In the genomic region with DNA sequence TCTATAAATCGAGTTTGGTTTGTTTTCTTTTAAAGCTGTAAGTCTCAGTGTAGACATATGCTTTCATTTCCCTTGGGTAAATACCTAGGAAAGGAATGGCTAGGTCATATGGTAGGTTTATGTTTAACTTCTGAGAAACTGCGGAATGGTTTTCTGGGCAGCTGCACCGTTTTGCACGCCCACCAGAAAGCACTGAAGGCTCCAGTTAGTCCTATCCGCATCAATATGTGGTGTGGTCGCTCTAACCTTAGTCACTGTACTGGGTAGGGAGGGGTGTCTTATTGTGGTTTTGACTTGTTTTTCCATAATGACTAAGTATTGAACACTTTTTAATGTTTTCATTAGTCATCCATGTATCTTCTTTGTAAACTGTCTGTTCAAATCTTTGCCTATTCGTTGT, we compare ENCODE assay signal across 11 cellular contexts.
A peak's percentile ranks its signal among the peaks of the same experiment; 100 is the strongest.
DNase-seq lines count a peak whose midpoint lies in the region; ATAC-seq and TF ChIP-seq lines count a peak whose summit lies in the region.
"Had no signal": no experiment of that assay in that cellular context is flagged by ENCODE, and none has a peak within 500 bp of the region (broad histone marks: within the 10 kb centered on the region; RNA-seq: fewer than 3 reads in every experiment).

No MANE protein-coding gene starts in this region.

- H3K4me3 ChIP-seq in AG04450 (ENCODE audit: low read depth, low read length) (no peak overlapping the region), adipocyte (ENCODE audit: low read length) (no peak overlapping the region)
- H3K4me3 ChIP-seq: ascending aorta, upper lobe of right lung had no signal

- H3K36me3 Mint-ChIP-seq in osteocyte (ENCODE audit: unreplicated experiment), result no peaks in the 10 kb centered on the region

- H3K9me3 ChIP-seq in AG04450 (ENCODE audit: control insufficient read depth, insufficient read depth, low read length) (no peaks in the 10 kb centered on the region), adipocyte (ENCODE audit: control insufficient read depth, low read length) (no peaks in the 10 kb centered on the region)
- H3K9me3 ChIP-seq: ascending aorta, upper lobe of right lung had no signal

- H3K9me3 Mint-ChIP-seq in osteocyte (ENCODE audit: unreplicated experiment), result peaks cover 6% of the 10 kb centered on the region

- H3K36me3 ChIP-seq in adipocyte (ENCODE audit: control insufficient read depth, insufficient read depth, low read length, severe bottlenecking), result no peaks in the 10 kb centered on the region
- H3K36me3 ChIP-seq: ascending aorta, upper lobe of right lung had no signal

- DNase-seq in AG04450 (ENCODE audit: low read depth, low spot score) (peak; percentile 33), HK-2 (ENCODE audit: unreplicated experiment) (peak; percentile 61), adipocyte (ENCODE audit: low read depth) (peak; percentile 25), osteocyte (ENCODE audit: extremely low spot score, unreplicated experiment) (no peak), dedifferentiated amniotic fluid mesenchymal stem cell (ENCODE audit: extremely low spot score) (no peak), NCI-H1417 treated with DMSO at 0.1 percent for 48 hours (lab: John Stamatoyannopoulos, UW) (no peak), hippocampal formation (lab: John Stamatoyannopoulos, UW) (no peak)
- DNase-seq: NK-92 treated with Interleukin-12 subunit alpha and Interleukin-12 subunit beta, amount 100 ng/mL, for 24 hours; upper lobe of right lung had no signal

- H3K4me1 ChIP-seq in adipocyte (ENCODE audit: control insufficient read depth, insufficient read depth, low read length), result peaks cover 23% of the 10 kb centered on the region
- H3K4me1 ChIP-seq: upper lobe of right lung had no signal

- peak overlapping the region; percentile 73 for H3K27ac Mint-ChIP-seq in osteocyte (ENCODE audit: unreplicated experiment)

- H3K27me3 ChIP-seq in AG04450 (ENCODE audit: control insufficient read depth, insufficient read depth, low read length) (no peaks in the 10 kb centered on the region), adipocyte (replicated peaks; ENCODE audit: control insufficient read depth, insufficient read depth, low read length) (no peaks in the 10 kb centered on the region)
- H3K27me3 ChIP-seq: ascending aorta, upper lobe of right lung had no signal

- no peak overlapping the region for H3K9ac ChIP-seq in adipocyte (ENCODE audit: low read length)

- H3K4me3 Mint-ChIP-seq in osteocyte (ENCODE audit: unreplicated experiment), result no peak overlapping the region

- TF ChIP-seq CTCF in AG04450 (IDR thresholded peaks at IDR 0.05; ENCODE audit: low read depth, low read length) (no peak), osteocyte (IDR thresholded peaks at IDR 0.05) (no peak)

- CTCF ChIA-PET in AG04450 (lab: Charles Lee), result interaction anchor here (0.6 kb wide), 1 partner anchor 947 kb away, joined by 4 read pairs; no protein-coding TSS in a partner anchor

- no peaks in the 10 kb centered on the region for H3K27me3 Mint-ChIP-seq in osteocyte (ENCODE audit: unreplicated experiment)

- POLR2A ChIA-PET in AG04450 (lab: Yijun Ruan, JAX), result no interaction called here

- peaks cover 10% of the 10 kb centered on the region for H3K4me1 Mint-ChIP-seq in osteocyte (ENCODE audit: unreplicated experiment)

- ATAC-seq in SK-N-SH treated with all-trans-retinoic acid at 6 μM for 48 hours, result no peak
- ATAC-seq: upper lobe of right lung had no signal

- H3K27ac ChIP-seq in AG04450 (ENCODE audit: low read depth, low read length), result no peak overlapping the region
- H3K27ac ChIP-seq: ascending aorta, upper lobe of right lung had no signal

TF ChIP-seq in SK-N-SH treated with all-trans-retinoic acid at 6 μM for 48 hours, 23 proteins besides CTCF, POLR2A, EP300 and RAD21:
- no peak for TF ChIP-seq OSR1 (CRISPR knock-in tag; IDR thresholded peaks at IDR 0.05)
- TF ChIP-seq, protein P1, sequence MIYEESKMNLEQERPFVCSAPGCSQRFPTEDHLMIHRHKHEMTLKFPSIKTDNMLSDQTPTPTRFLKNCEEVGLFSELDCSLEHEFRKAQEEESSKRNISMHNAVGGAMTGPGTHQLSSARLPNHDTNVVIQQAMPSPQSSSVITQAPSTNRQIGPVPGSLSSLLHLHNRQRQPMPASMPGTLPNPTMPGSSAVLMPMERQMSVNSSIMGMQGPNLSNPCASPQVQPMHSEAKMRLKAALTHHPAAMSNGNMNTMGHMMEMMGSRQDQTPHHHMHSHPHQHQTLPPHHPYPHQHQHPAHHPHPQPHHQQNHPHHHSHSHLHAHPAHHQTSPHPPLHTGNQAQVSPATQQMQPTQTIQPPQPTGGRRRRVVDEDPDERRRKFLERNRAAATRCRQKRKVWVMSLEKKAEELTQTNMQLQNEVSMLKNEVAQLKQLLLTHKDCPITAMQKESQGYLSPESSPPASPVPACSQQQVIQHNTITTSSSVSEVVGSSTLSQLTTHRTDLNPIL (CRISPR knock-in tag; IDR thresholded peaks at IDR 0.05; ENCODE audit: low read depth), result no peak
- TF ChIP-seq BACH2 (CRISPR knock-in tag; IDR thresholded peaks at IDR 0.05; ENCODE audit: borderline replicate concordance), result no peak
- TF ChIP-seq PPARA (CRISPR knock-in tag; IDR thresholded peaks at IDR 0.05; ENCODE audit: borderline replicate concordance), result no peak
- TF ChIP-seq, protein P2, sequence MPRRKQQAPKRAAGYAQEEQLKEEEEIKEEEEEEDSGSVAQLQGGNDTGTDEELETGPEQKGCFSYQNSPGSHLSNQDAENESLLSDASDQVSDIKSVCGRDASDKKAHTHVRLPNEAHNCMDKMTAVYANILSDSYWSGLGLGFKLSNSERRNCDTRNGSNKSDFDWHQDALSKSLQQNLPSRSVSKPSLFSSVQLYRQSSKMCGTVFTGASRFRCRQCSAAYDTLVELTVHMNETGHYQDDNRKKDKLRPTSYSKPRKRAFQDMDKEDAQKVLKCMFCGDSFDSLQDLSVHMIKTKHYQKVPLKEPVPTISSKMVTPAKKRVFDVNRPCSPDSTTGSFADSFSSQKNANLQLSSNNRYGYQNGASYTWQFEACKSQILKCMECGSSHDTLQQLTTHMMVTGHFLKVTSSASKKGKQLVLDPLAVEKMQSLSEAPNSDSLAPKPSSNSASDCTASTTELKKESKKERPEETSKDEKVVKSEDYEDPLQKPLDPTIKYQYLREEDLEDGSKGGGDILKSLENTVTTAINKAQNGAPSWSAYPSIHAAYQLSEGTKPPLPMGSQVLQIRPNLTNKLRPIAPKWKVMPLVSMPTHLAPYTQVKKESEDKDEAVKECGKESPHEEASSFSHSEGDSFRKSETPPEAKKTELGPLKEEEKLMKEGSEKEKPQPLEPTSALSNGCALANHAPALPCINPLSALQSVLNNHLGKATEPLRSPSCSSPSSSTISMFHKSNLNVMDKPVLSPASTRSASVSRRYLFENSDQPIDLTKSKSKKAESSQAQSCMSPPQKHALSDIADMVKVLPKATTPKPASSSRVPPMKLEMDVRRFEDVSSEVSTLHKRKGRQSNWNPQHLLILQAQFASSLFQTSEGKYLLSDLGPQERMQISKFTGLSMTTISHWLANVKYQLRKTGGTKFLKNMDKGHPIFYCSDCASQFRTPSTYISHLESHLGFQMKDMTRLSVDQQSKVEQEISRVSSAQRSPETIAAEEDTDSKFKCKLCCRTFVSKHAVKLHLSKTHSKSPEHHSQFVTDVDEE (CRISPR knock-in tag; IDR thresholded peaks at IDR 0.05), result no peak
- no peak for TF ChIP-seq ZNF8 (CRISPR knock-in tag; IDR thresholded peaks at IDR 0.05)
- TF ChIP-seq TCF4 (CRISPR knock-in tag; IDR thresholded peaks at IDR 0.05; ENCODE audit: borderline replicate concordance), result no peak
- TF ChIP-seq RARB (CRISPR knock-in tag; IDR thresholded peaks at IDR 0.05), result no peak
- no peak for TF ChIP-seq SNAI2 (CRISPR knock-in tag; IDR thresholded peaks at IDR 0.05)
- no peak for TF ChIP-seq ZFP30 (CRISPR knock-in tag; IDR thresholded peaks at IDR 0.05)
- no peak for TF ChIP-seq ZNF70 (CRISPR knock-in tag; IDR thresholded peaks at IDR 0.05)
- TF ChIP-seq, protein P3, sequence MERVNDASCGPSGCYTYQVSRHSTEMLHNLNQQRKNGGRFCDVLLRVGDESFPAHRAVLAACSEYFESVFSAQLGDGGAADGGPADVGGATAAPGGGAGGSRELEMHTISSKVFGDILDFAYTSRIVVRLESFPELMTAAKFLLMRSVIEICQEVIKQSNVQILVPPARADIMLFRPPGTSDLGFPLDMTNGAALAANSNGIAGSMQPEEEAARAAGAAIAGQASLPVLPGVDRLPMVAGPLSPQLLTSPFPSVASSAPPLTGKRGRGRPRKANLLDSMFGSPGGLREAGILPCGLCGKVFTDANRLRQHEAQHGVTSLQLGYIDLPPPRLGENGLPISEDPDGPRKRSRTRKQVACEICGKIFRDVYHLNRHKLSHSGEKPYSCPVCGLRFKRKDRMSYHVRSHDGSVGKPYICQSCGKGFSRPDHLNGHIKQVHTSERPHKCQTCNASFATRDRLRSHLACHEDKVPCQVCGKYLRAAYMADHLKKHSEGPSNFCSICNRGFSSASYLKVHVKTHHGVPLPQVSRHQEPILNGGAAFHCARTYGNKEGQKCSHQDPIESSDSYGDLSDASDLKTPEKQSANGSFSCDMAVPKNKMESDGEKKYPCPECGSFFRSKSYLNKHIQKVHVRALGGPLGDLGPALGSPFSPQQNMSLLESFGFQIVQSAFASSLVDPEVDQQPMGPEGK (CRISPR knock-in tag; IDR thresholded peaks at IDR 0.05; ENCODE audit: borderline replicate concordance), result no peak
- no peak for TF ChIP-seq ESRRG (CRISPR knock-in tag; IDR thresholded peaks at IDR 0.05)
- TF ChIP-seq, protein P4, sequence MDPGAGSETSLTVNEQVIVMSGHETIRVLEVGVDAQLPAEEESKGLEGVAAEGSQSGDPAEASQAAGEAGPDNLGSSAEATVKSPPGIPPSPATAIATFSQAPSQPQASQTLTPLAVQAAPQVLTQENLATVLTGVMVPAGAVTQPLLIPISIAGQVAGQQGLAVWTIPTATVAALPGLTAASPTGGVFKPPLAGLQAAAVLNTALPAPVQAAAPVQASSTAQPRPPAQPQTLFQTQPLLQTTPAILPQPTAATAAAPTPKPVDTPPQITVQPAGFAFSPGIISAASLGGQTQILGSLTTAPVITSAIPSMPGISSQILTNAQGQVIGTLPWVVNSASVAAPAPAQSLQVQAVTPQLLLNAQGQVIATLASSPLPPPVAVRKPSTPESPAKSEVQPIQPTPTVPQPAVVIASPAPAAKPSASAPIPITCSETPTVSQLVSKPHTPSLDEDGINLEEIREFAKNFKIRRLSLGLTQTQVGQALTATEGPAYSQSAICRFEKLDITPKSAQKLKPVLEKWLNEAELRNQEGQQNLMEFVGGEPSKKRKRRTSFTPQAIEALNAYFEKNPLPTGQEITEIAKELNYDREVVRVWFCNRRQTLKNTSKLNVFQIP (CRISPR knock-in tag; IDR thresholded peaks at IDR 0.05; ENCODE audit: borderline replicate concordance, low read depth), result no peak

Comparison
In these comparisons a context has a peak if more than half of its experiments do, and no peak if none do; other contexts are left out.
1. DNase-seq: peak in AG04450 (single experiment), HK-2 (single experiment) and adipocyte (single experiment); none in osteocyte (single experiment), dedifferentiated amniotic fluid mesenchymal stem cell (single experiment), NCI-H1417 treated with DMSO at 0.1 percent for 48 hours (single experiment) and hippocampal formation (0 of 2).